Comparison of ENCODE assay signal across 1 cellular context in the genomic region with DNA sequence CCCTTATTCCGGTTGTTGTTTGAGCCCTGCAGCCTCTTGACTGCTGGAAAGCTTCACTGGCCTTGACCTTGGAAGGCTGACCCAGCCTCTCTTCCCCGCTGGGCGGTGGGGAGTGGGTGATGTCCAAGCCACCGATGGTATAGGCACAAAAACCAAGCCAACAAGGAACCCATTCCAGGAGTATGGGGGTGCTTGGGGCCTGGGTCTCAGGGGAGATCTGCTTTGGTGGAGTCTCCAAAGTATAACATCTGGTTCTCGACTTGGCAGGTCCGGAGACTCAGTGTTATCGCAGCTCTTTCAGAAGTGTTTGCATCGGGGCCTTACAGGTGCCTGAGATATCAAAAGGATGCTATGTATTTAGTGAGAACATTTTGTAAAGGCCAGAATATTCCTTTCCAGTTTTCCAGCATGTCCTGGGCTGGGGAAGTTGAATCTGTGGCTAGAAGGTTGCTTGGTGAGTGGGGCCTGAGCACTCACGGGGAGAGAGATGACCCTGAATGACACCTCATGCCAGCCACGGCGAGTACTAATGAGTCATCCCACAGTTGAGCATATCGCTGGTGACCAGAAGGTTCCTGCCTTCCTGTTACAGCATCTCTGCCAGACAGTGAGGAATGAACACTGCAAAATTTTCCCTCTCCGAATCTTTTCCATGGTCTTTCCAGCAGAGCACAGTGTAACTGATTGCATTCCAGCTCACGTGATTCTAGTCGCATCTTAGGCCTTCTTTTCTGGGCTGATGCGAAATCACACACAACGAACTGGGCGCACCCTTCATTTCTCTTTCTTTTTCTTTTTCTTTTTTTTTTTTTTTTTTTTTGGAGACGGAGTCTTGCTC.
TF ChIP-seq lines count a peak whose summit lies in the region.

No MANE protein-coding gene starts in this region.

TF ChIP-seq in K562, 482 proteins besides CTCF, POLR2A, EP300 and RAD21 (continued from another document and continues in another):
- no peak for TF ChIP-seq REST (CRISPR knock-in tag; IDR thresholded peaks at IDR 0.05; ENCODE audit: low read depth)
- TF ChIP-seq ARID4B (CRISPR knock-in tag; IDR thresholded peaks at IDR 0.05), result peak; percentile 16; the same call in 1 of the 2 replicates
- no peak for TF ChIP-seq ZNF780A (CRISPR knock-in tag; IDR thresholded peaks at IDR 0.05)
- TF ChIP-seq CEBPB (tag; IDR thresholded peaks at IDR 0.05), result peak; percentile 87
- no peak for TF ChIP-seq ETS2 (tag; IDR thresholded peaks at IDR 0.05; ENCODE audit: borderline replicate concordance, poor library complexity, severe bottlenecking)
- no peak; the same call in 1 of the 2 replicates for TF ChIP-seq ZC3H11A (IDR thresholded peaks at IDR 0.05; ENCODE audit: low read depth, low read length)
- TF ChIP-seq ZNF551 (CRISPR knock-in tag; IDR thresholded peaks at IDR 0.05), result no peak
- no peak for TF ChIP-seq STAG1 (CRISPR knock-in tag; IDR thresholded peaks at IDR 0.05; ENCODE audit: borderline replicate concordance)
- TF ChIP-seq, protein P1, sequence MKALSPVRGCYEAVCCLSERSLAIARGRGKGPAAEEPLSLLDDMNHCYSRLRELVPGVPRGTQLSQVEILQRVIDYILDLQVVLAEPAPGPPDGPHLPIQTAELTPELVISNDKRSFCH (CRISPR knock-in tag; IDR thresholded peaks at IDR 0.05), result no peak
- TF ChIP-seq, protein P1 (tag; IDR thresholded peaks at IDR 0.05), result no peak; the same call in none of the 2 replicates
- TF ChIP-seq RNF219 (CRISPR knock-in tag; IDR thresholded peaks at IDR 0.05), result peak; percentile 8; the same call in 1 of the 2 replicates
- TF ChIP-seq NCOA2 (IDR thresholded peaks at IDR 0.05; ENCODE audit: partially characterized antibody in 2 of 2), result peak in 1 of 2 experiments; percentile 88
- no peak for TF ChIP-seq TCF7L2 (IDR thresholded peaks at IDR 0.05; ENCODE audit: low read depth, low read length)
- no peak; the same call in 1 of the 2 replicates for TF ChIP-seq ZKSCAN8 (CRISPR knock-in tag; IDR thresholded peaks at IDR 0.05)
- TF ChIP-seq TFAM (CRISPR knock-in tag; conservative IDR thresholded peaks at IDR 0.05), result no peak
- no peak; the same call in 1 of the 2 replicates for TF ChIP-seq ELF1 (tag; IDR thresholded peaks at IDR 0.05)
- TF ChIP-seq MBD2 (IDR thresholded peaks at IDR 0.05; ENCODE audit: borderline replicate concordance, low read depth), result peak; percentile 83
- no peak for TF ChIP-seq SIX5 (IDR thresholded peaks at IDR 0.05; ENCODE audit: borderline replicate concordance in 1 of 2, insufficient read depth in 1 of 2, low read depth in 1 of 2, low read length in 2 of 2)
- peak; percentile 91 for TF ChIP-seq MAFG (tag; conservative IDR thresholded peaks at IDR 0.05)
- peak; percentile 97 for TF ChIP-seq SMAD4 (CRISPR knock-in tag; conservative IDR thresholded peaks at IDR 0.05)
- TF ChIP-seq ZNF778 (CRISPR knock-in tag; IDR thresholded peaks at IDR 0.05), result no peak
- TF ChIP-seq PTTG1 (tag; IDR thresholded peaks at IDR 0.05; ENCODE audit: low read depth), result no peak
- no peak for TF ChIP-seq MXD1 (CRISPR knock-in tag; IDR thresholded peaks at IDR 0.05; ENCODE audit: borderline replicate concordance, poor library complexity, severe bottlenecking)
- TF ChIP-seq ZNF830 (CRISPR knock-in tag; IDR thresholded peaks at IDR 0.05), result no peak
- TF ChIP-seq, protein P2, sequence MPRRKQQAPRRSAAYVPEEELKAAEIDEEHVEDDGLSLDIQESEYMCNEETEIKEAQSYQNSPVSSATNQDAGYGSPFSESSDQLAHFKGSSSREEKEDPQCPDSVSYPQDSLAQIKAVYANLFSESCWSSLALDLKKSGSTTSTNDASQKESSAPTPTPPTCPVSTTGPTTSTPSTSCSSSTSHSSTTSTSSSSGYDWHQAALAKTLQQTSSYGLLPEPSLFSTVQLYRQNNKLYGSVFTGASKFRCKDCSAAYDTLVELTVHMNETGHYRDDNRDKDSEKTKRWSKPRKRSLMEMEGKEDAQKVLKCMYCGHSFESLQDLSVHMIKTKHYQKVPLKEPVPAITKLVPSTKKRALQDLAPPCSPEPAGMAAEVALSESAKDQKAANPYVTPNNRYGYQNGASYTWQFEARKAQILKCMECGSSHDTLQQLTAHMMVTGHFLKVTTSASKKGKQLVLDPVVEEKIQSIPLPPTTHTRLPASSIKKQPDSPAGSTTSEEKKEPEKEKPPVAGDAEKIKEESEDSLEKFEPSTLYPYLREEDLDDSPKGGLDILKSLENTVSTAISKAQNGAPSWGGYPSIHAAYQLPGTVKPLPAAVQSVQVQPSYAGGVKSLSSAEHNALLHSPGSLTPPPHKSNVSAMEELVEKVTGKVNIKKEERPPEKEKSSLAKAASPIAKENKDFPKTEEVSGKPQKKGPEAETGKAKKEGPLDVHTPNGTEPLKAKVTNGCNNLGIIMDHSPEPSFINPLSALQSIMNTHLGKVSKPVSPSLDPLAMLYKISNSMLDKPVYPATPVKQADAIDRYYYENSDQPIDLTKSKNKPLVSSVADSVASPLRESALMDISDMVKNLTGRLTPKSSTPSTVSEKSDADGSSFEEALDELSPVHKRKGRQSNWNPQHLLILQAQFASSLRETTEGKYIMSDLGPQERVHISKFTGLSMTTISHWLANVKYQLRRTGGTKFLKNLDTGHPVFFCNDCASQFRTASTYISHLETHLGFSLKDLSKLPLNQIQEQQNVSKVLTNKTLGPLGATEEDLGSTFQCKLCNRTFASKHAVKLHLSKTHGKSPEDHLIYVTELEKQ (CRISPR knock-in tag; IDR thresholded peaks at IDR 0.05), result no peak
- TF ChIP-seq NKRF (IDR thresholded peaks at IDR 0.05; ENCODE audit: borderline replicate concordance), result peak; percentile 50; the same call in 1 of the 2 replicates
- TF ChIP-seq NCOA6 (IDR thresholded peaks at IDR 0.05), result peak; percentile 67; the same call in 1 of the 2 replicates
- TF ChIP-seq LEF1 (IDR thresholded peaks at IDR 0.05), result peak; percentile 98
- TF ChIP-seq NCOA4 (IDR thresholded peaks at IDR 0.05; ENCODE audit: partially characterized antibody), result no peak
- TF ChIP-seq FOXA3 (CRISPR knock-in tag; conservative IDR thresholded peaks at IDR 0.05 in 1 of 2, IDR thresholded peaks at IDR 0.05 in 1 of 2), result peak; percentile 53 to 61; a peak in 2 of 4 replicates
- peak; percentile 93 for TF ChIP-seq GATAD2B (IDR thresholded peaks at IDR 0.05; ENCODE audit: borderline replicate concordance)
- TF ChIP-seq, protein P3, sequence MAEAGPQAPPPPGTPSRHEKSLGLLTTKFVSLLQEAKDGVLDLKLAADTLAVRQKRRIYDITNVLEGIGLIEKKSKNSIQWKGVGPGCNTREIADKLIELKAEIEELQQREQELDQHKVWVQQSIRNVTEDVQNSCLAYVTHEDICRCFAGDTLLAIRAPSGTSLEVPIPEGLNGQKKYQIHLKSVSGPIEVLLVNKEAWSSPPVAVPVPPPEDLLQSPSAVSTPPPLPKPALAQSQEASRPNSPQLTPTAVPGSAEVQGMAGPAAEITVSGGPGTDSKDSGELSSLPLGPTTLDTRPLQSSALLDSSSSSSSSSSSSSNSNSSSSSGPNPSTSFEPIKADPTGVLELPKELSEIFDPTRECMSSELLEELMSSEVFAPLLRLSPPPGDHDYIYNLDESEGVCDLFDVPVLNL (CRISPR knock-in tag; IDR thresholded peaks at IDR 0.05; ENCODE audit: low read depth), result no peak
- no peak for TF ChIP-seq ZNF764 (CRISPR knock-in tag; IDR thresholded peaks at IDR 0.05; ENCODE audit: low read depth)
- TF ChIP-seq CHCHD3 (CRISPR knock-in tag; IDR thresholded peaks at IDR 0.05), result no peak
- TF ChIP-seq NFXL1 (CRISPR knock-in tag; IDR thresholded peaks at IDR 0.05), result peak; percentile 67; the same call in 1 of the 2 replicates
- peak; percentile 80 for TF ChIP-seq RAD51 (IDR thresholded peaks at IDR 0.05; ENCODE audit: borderline replicate concordance, low read depth)
- TF ChIP-seq ZNF134 (CRISPR knock-in tag; conservative IDR thresholded peaks at IDR 0.05), result no peak
- peak; percentile 89 for TF ChIP-seq TAF9B (IDR thresholded peaks at IDR 0.05; ENCODE audit: partially characterized antibody)
- no peak for TF ChIP-seq TGIF2 (CRISPR knock-in tag; IDR thresholded peaks at IDR 0.05)
- no peak for TF ChIP-seq ARID2 (IDR thresholded peaks at IDR 0.05)
